Comparison of ENCODE assay signal across 10 cellular contexts in genomic region chrX:118521435-118521834, GRCh38. TPM values are rescaled to one million over a fixed set of nuclear protein-coding genes. Genes with fewer than 3 reads are reported as not detected.
DNase-seq lines count a peak whose midpoint lies in the region; ATAC-seq and TF ChIP-seq lines count a peak whose summit lies in the region.
"Had no signal": no experiment of that assay in that cellular context is flagged by ENCODE, and none has a peak within 500 bp of the region (broad histone marks: within the 10 kb centered on the region; RNA-seq: fewer than 3 reads in every experiment).

No MANE protein-coding gene starts in this region.

- TF ChIP-seq CTCF in coronary artery (IDR thresholded peaks at IDR 0.05) (no peak), osteoblast (IDR thresholded peaks at IDR 0.05; ENCODE audit: extremely low read depth, low read depth, low read length) (no peak), stomach (IDR thresholded peaks at IDR 0.05) (no peak)

- H3K4me1 Mint-ChIP-seq in IgD-negative memory B cell = peaks cover 29 to 46% (median 34%) of the 10 kb centered on the region in 3 donors

- peak overlapping the region in 2 of 4 donors; percentile 17 to 51 for H3K4me3 Mint-ChIP-seq in IgD-negative memory B cell

- no peak for TF ChIP-seq EP300 in stomach (IDR thresholded peaks at IDR 0.05)

- no peaks in the 10 kb centered on the region for H3K36me3 Mint-ChIP-seq in IgD-negative memory B cell

- H2AFZ ChIP-seq in osteoblast (ENCODE audit: low read length) = no peak overlapping the region

- no peak for ATAC-seq in GM21526 (IDR thresholded peaks at IDR 0.05; ENCODE audit: low FRiP score, unreplicated experiment)

- peak overlapping the region; percentile 73 for H3K4me2 ChIP-seq in osteoblast (ENCODE audit: insufficient read depth, low read length)

- no peaks in the 10 kb centered on the region for H4K20me1 ChIP-seq in osteoblast (ENCODE audit: insufficient read depth, low read length)

- intact Hi-C loops in stomach (cut with DNase I; ENCODE audit: low total_unique reads) = no loop called here

- H3K4me3 ChIP-seq in coronary artery (no peak overlapping the region), osteoblast (ENCODE audit: insufficient read depth, low read length) (no peak overlapping the region), stomach (no peak overlapping the region)

- H3K9me3 ChIP-seq in osteoblast (ENCODE audit: low read depth, low read length) (no peaks in the 10 kb centered on the region), stomach (no peaks in the 10 kb centered on the region)

- H3K27ac ChIP-seq in coronary artery (peak overlapping the region; percentile 54 to 70), osteoblast (ENCODE audit: low read depth, low read length) (peak overlapping the region; percentile 89), stomach (peak overlapping the region in 1 of 5 donors; percentile 8), substantia nigra (ENCODE audit: low read depth, low read length, poor library complexity, severe bottlenecking) (no peak overlapping the region)

- H3K27me3 ChIP-seq in osteoblast (ENCODE audit: insufficient read depth, low read length) (no peaks in the 10 kb centered on the region), stomach (no peaks in the 10 kb centered on the region)

- DNase-seq in AG20443 (ENCODE audit: low spot score) (peak; percentile 44), coronary artery (ENCODE audit: low spot score) (no peak), osteoblast (ENCODE audit: insufficient read length, low spot score, missing footprints) (no peak), stomach (no peak), ureter (ENCODE audit: low spot score) (no peak), substantia nigra (lab: John Stamatoyannopoulos, UW) (no peak)
- DNase-seq: activated CD4-positive, alpha-beta T cell treated with anti-CD3 and anti-CD28 coated beads for 4 hours; NCI-H526 treated with DMSO at 0.1 percent for 48 hours had no signal

- H3K27ac Mint-ChIP-seq in IgD-negative memory B cell = peak overlapping the region in 2 of 3 donors; percentile 13 to 53

- TF ChIP-seq POLR2A in stomach (IDR thresholded peaks at IDR 0.05) = no peak

- H3K27me3 Mint-ChIP-seq in IgD-negative memory B cell = no peaks in the 10 kb centered on the region

- H3K36me3 ChIP-seq in osteoblast (ENCODE audit: insufficient read depth, low read length) (no peaks in the 10 kb centered on the region), stomach (no peaks in the 10 kb centered on the region)

- H3K9me3 Mint-ChIP-seq in IgD-negative memory B cell = no peaks in the 10 kb centered on the region

- 65 to 86% (median 70%) methylated on average over 3 of the region's 3 CpGs for WGBS in stomach, 5 donors

- no peaks in the 10 kb centered on the region for H3K79me2 ChIP-seq in osteoblast (ENCODE audit: insufficient read depth, low read length)

- peaks cover 31% of the 10 kb centered on the region for H3K4me1 ChIP-seq in osteoblast (ENCODE audit: insufficient read depth, low read length)
- H3K4me1 ChIP-seq in stomach = peaks cover 0 to 35% (median 5%) of the 10 kb centered on the region in 4 donors

RNA-seq across cellular contexts. Expression of gene DOCK11, which starts 25.8 kb away (rescaled TPM):
- polyA plus RNA-seq in IgD-negative memory B cell (22.3 TPM), stomach (1 to 10 TPM; 4.7 to 6.8 (median 5.7) TPM)
- total RNA-seq in osteoblast (26.4 and 29.5 TPM in 2 replicates), stomach (10 to 100 TPM in 3 of 5 donors, 1 to 10 TPM in 2; 3.5 to 34.0 (median 17.0) TPM), ureter (14.1 TPM)
